Comparison of ENCODE assay signal across 8 cellular contexts in genomic region chr5:176360894-176361436, GRCh38. TPM values are rescaled to one million over a fixed set of nuclear protein-coding genes. Genes with fewer than 3 reads are reported as not detected.
DNase-seq lines count a peak whose midpoint lies in the region; ATAC-seq and TF ChIP-seq lines count a peak whose summit lies in the region.

No MANE protein-coding gene starts in this region.

- H3K27me3 ChIP-seq in testis: no peaks in the 10 kb centered on the region

- peak overlapping the region; percentile 72 to 73 for H3K27ac ChIP-seq in testis

- no peaks in the 10 kb centered on the region for H3K36me3 ChIP-seq in testis (ENCODE audit: low read depth, missing control alignments)

- no peaks in the 10 kb centered on the region for H3K9me3 ChIP-seq in testis

- peak; percentile 10 for ATAC-seq in GM18508 (IDR thresholded peaks at IDR 0.05; ENCODE audit: insufficient read depth, unreplicated experiment)
- peak; percentile 43 for ATAC-seq in left colon

- H3K27ac Mint-ChIP-seq in brain: peak overlapping the region; percentile 94 to 99 (median 98)

- H3K36me3 Mint-ChIP-seq in brain: peaks cover 40% of the 10 kb centered on the region

- H3K4me3 ChIP-seq in testis: peak overlapping the region; percentile 94 to 98

- TF ChIP-seq POLR2A in testis (IDR thresholded peaks at IDR 0.05): no peak

- in situ Hi-C loops in KBM-7 (cut with MboI; ENCODE audit: low pct_unique_long_range_greater_than_20kb, low sequenced_read_pairs): no loop called here

- H3K4me3 Mint-ChIP-seq in brain: peak overlapping the region; percentile 96 to 99 (median 98)

- peaks cover 0 to 3% (median 0%) of the 10 kb centered on the region in 5 experiments for H3K9me3 Mint-ChIP-seq in brain

- DNase-seq in KBM-7 (peak; percentile 18), left colon (peak; percentile 36 to 51), testis (peak; percentile 38), NCI-H446 treated with DMSO at 0.1 percent for 48 hours (lab: John Stamatoyannopoulos, UW) (no peak), occipital lobe (lab: John Stamatoyannopoulos, UW) (no peak), mesenteric fat pad (ENCODE audit: low spot score) (no peak)

- H3K27me3 Mint-ChIP-seq in brain: peaks cover 9% of the 10 kb centered on the region

- 1% methylated on average over 25 to 26 of the region's 27 CpGs for WGBS in testis, 2 donors

- intact Hi-C loops in left colon (cut with DNase I, micrococcal nuclease) (no loop called here), testis (cut with DNase I; ENCODE audit: low total_unique reads) (no loop called here)

- TF ChIP-seq CTCF in brain (conservative IDR thresholded peaks at IDR 0.05): no peak
- no peak for TF ChIP-seq CTCF in testis (IDR thresholded peaks at IDR 0.05)

- peaks cover 9% of the 10 kb centered on the region for H3K4me1 ChIP-seq in testis

- H3K4me1 Mint-ChIP-seq in brain: peaks cover 44% of the 10 kb centered on the region

RNA-seq across cellular contexts. Expression of gene KIAA1191, which starts 0.6 kb away (rescaled TPM):
- polyA plus RNA-seq in brain (ENCODE audit: insufficient read depth, low read depth, low replicate concordance): 106 TPM
- total RNA-seq in left colon: 10 to 100 TPM; 83.4 to 93.5 TPM
- total RNA-seq in testis: 10 to 100 TPM; 35.5 to 60.3 TPM
- polyA plus RNA-seq in testis (ENCODE audit: insufficient read depth, low read depth, low replicate concordance): 34.9 TPM
- 97.3 TPM for total RNA-seq in occipital lobe
- total RNA-seq in mesenteric fat pad: 65.9 TPM

RNA-seq across cellular contexts. Expression of gene ARL10, which starts 4.3 kb away (rescaled TPM):
- polyA plus RNA-seq in brain (ENCODE audit: insufficient read depth, low read depth, low replicate concordance) (2.6 TPM), testis (ENCODE audit: insufficient read depth, low read depth, low replicate concordance) (8.3 TPM)
- total RNA-seq in left colon (1 to 10 TPM; 1.0 to 1.8 TPM), testis (1 to 10 TPM; 5.8 to 8.9 TPM), occipital lobe (50.5 TPM), mesenteric fat pad (4.4 TPM)

RNA-seq across cellular contexts. Expression of gene NOP16, which starts 27.4 kb away (rescaled TPM):
- 13.1 TPM for polyA plus RNA-seq in brain (ENCODE audit: insufficient read depth, low read depth, low replicate concordance)
- total RNA-seq in left colon: 10 to 100 TPM; 15.9 to 24.9 TPM
- total RNA-seq in testis: 10 to 100 TPM; 19.1 to 19.2 TPM
- 23.6 TPM for polyA plus RNA-seq in testis (ENCODE audit: insufficient read depth, low read depth, low replicate concordance)
- 5.0 TPM for total RNA-seq in occipital lobe
- total RNA-seq in mesenteric fat pad: 38.9 TPM

RNA-seq across cellular contexts. Expression of gene HIGD2A, which starts 27.6 kb away (rescaled TPM):
- 221 TPM for polyA plus RNA-seq in brain (ENCODE audit: insufficient read depth, low read depth, low replicate concordance)
- 100 to 1,000 TPM; 194 to 226 TPM for total RNA-seq in left colon
- 100 to 1,000 TPM; 129 to 184 TPM for total RNA-seq in testis
- 128 TPM for polyA plus RNA-seq in testis (ENCODE audit: insufficient read depth, low read depth, low replicate concordance)
- total RNA-seq in occipital lobe: 26.4 TPM
- total RNA-seq in mesenteric fat pad: 107 TPM

RNA-seq across cellular contexts. Expression of gene CLTB, which starts 55.4 kb away (rescaled TPM):
- polyA plus RNA-seq in brain (ENCODE audit: insufficient read depth, low read depth, low replicate concordance) (141 TPM), testis (ENCODE audit: insufficient read depth, low read depth, low replicate concordance) (60.8 TPM)
- total RNA-seq in left colon (100 to 1,000 TPM; 279 to 282 TPM), testis (100 to 1,000 TPM; 103 to 107 TPM), occipital lobe (42.0 TPM), mesenteric fat pad (84.7 TPM)

Comparison
In these comparisons a context has a peak if more than half of its experiments do, and no peak if none do; other contexts are left out.
1. DNase-seq: peak in KBM-7 (single experiment), left colon (2 of 2) and testis (single experiment); none in NCI-H446 treated with DMSO at 0.1 percent for 48 hours (single experiment), occipital lobe (single experiment) and mesenteric fat pad (single experiment).